In genomic region chr11:63760487-63761079, GRCh38 we compare ENCODE assay signal across 18 cellular contexts.
"Had no signal": no experiment of that assay in that cellular context is flagged by ENCODE, and none has a peak within 500 bp of the region (broad histone marks: within the 10 kb centered on the region; RNA-seq: fewer than 3 reads in every experiment).

No MANE protein-coding gene starts in this region.

- H3K27me3 Mint-ChIP-seq: activated CD4-positive, alpha-beta memory T cell treated with anti-CD3 and anti-CD28 coated beads for 36 hours; activated naive CD8-positive, alpha-beta T cell; memory B cell had no signal

- H3K27ac ChIP-seq: esophagus squamous epithelium, left lung, parathyroid adenoma, thyroid gland had no signal

- H3K79me2 ChIP-seq: parathyroid adenoma had no signal

- H3K27me3 ChIP-seq: breast epithelium, esophagus squamous epithelium, left lung, thyroid gland had no signal

- H3K36me3 ChIP-seq: breast epithelium had no signal

- H3K4me3 ChIP-seq: breast epithelium, esophagus squamous epithelium, left lung, thyroid gland had no signal

- H3K4me3 Mint-ChIP-seq: activated CD4-positive, alpha-beta memory T cell treated with anti-CD3 and anti-CD28 coated beads for 36 hours; activated naive CD8-positive, alpha-beta T cell; memory B cell had no signal

- ATAC-seq: left lung had no signal

- H3K9me3 Mint-ChIP-seq: activated CD4-positive, alpha-beta memory T cell treated with anti-CD3 and anti-CD28 coated beads for 36 hours; memory B cell; nephron had no signal

- H3K9ac ChIP-seq: parathyroid adenoma had no signal

- DNase-seq: activated CD4-positive, alpha-beta memory T cell treated with anti-CD3 and anti-CD28 coated beads for 36 hours; activated CD4-positive, alpha-beta T cell treated with anti-CD3 and anti-CD28 coated beads for 1 hour; activated gamma-delta T cell; activated T-cell treated with anti-CD3 and anti-CD28 coated beads, Interleukin-2, amount 50 U/mL, for 48 hours; amygdala; dermis blood vessel endothelial cell; esophagus squamous epithelium; foreskin fibroblast; islet precursor cell; left lung; small intestine; T-helper 9 cell; thyroid gland had no signal

- H3K4me1 ChIP-seq: left lung, parathyroid adenoma had no signal

- H2AFZ ChIP-seq: parathyroid adenoma had no signal

- H3K9me3 ChIP-seq: breast epithelium, esophagus squamous epithelium, left lung, thyroid gland had no signal

- H3K4me1 Mint-ChIP-seq: memory B cell had no signal

- H3K36me3 Mint-ChIP-seq: activated naive CD8-positive, alpha-beta T cell had no signal

- H3K27ac Mint-ChIP-seq: activated CD4-positive, alpha-beta memory T cell treated with anti-CD3 and anti-CD28 coated beads for 36 hours; activated naive CD8-positive, alpha-beta T cell; memory B cell; nephron had no signal
